In the genomic region with DNA sequence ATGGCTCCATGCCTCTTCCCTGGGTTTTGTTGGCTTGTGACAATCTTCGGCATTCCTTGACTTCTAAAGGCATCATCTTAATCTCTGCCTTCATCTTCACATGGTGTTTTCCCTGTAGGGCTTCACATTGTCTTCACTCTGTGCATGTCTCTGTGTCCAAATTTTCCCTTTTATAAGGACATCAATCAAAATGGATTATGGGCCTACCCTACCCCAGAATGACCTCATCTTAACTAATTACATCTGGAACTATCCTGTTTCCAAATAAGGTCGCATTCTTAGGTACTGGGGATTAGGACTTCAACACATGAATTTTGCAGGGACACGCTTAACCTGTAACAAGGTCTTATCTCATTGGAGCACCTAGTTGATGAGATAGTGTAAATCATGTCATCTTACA, we compare ENCODE assay signal across 24 cellular contexts.
"Had no signal": no experiment of that assay in that cellular context is flagged by ENCODE, and none has a peak within 500 bp of the region (broad histone marks: within the 10 kb centered on the region; RNA-seq: fewer than 3 reads in every experiment).

No MANE protein-coding gene starts in this region.

- DNase-seq: dermis blood vessel endothelial cell; dorsolateral prefrontal cortex; effector CD4-positive, alpha-beta T cell; effector memory CD4-positive, alpha-beta T cell; erythroblast; esophagus squamous epithelium; foreskin fibroblast; foreskin melanocyte; gastrocnemius medialis; glutamatergic neuron; head of caudate nucleus; heart right ventricle; hippocampal formation; left cardiac atrium; left lung; left ventricle myocardium superior; lower lobe of right lung; mesenchymal stem cell; mucosa of descending colon; naive B cell had no signal

- H3K4me3 ChIP-seq: coronary artery, dorsolateral prefrontal cortex, esophagus squamous epithelium, gastrocnemius medialis, heart right ventricle, left lung, lower lobe of right lung, mucosa of descending colon had no signal

- H3K4me3 Mint-ChIP-seq: mesothelial cell of epicardium, naive B cell had no signal

- H3K27ac ChIP-seq: coronary artery, dorsolateral prefrontal cortex, epithelial cell of prostate, esophagus squamous epithelium, gastrocnemius medialis, heart right ventricle, left lung, lower lobe of right lung had no signal

- H3K27ac Mint-ChIP-seq: mesothelial cell of epicardium had no signal

- H3K9me3 ChIP-seq: esophagus squamous epithelium, gastrocnemius medialis, heart right ventricle, lower lobe of right lung, mucosa of descending colon had no signal

- H3K27me3 ChIP-seq: dorsolateral prefrontal cortex, esophagus squamous epithelium, gastrocnemius medialis, heart right ventricle, left lung had no signal

- H3K36me3 Mint-ChIP-seq: mesothelial cell of epicardium, naive B cell had no signal

- H3K4me1 ChIP-seq: esophagus squamous epithelium, gastrocnemius medialis, heart right ventricle, left lung, lower lobe of right lung had no signal

- ATAC-seq: esophagus mucosa, gastrocnemius medialis, heart right ventricle, left cardiac atrium, left lung, left ventricle myocardium superior, lower lobe of right lung, mucosa of descending colon had no signal

- H3K9me3 Mint-ChIP-seq: mesothelial cell of epicardium, naive B cell had no signal

- H3K4me1 Mint-ChIP-seq: naive B cell had no signal

- H3K36me3 ChIP-seq: esophagus squamous epithelium, gastrocnemius medialis, heart right ventricle, left lung, lower lobe of right lung had no signal
